8 cellular contexts compared by ENCODE assay signal in the genomic region with DNA sequence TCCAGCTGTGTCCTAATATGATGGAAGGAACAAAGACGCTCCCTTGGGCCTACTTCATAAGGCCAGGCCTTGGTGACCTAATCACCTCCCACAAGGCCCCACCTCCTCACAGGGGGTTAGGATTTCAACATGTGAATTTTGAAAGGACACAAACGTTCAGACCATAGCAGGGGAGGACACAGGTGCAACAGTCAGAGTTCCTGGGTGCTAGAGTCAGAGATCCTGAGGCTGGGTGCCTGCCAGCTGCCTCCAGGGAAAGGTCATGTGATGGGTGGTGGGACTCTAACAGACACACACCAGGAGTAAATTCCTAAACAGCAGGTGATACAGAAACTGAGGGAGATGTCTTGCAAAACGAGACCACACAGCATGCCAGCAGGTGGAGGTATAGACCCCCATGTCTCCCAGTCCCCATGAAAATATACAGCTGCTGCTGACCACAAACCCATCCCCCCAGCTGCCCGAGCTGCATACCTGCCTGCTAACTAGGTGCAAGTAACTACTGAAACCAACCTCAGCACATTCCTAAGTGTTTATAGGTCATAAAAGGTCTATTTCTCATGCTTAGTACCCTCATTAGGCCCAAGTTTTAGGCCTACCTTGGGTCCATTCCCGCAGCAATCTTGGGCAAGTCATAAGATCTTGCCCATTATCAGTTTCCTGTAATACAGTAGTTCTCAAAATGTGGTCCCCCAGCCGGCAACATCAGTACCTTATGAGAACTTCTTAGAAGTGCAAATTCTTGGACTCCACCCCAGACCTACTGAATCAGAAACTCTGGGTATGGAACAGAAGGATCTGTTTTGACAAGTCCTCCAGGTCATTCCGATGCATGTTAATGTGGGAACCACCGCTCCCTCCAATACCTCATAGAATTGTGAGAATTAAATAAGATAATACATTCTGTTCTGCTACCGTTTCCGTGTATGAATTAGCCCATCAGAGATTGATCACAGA.
A peak's percentile ranks its signal among the peaks of the same experiment; 100 is the strongest.
DNase-seq lines count a peak whose midpoint lies in the region; ATAC-seq, FAIRE-seq and TF ChIP-seq lines count a peak whose summit lies in the region.

No MANE protein-coding gene starts in this region.

- no peaks in the 10 kb centered on the region for H3K36me3 ChIP-seq in right atrium auricular region
- H3K36me3 ChIP-seq in spleen = no peaks in the 10 kb centered on the region

- TF ChIP-seq CTCF in right atrium auricular region (IDR thresholded peaks at IDR 0.05) (no peak), spleen (IDR thresholded peaks at IDR 0.05 in 8 of 11, conservative IDR thresholded peaks at IDR 0.05 in 3 of 11) (no peak)

- no peaks in the 10 kb centered on the region for H3K9me3 ChIP-seq in right atrium auricular region
- H3K9me3 ChIP-seq in spleen = peaks cover 0 to 4% (median 0%) of the 10 kb centered on the region in 8 donors

- 73 to 85% (median 81%) methylated on average over 10 of the region's 10 CpGs for WGBS in spleen, 5 donors

- DNase-seq in Right ventricle myocardium inferior (ENCODE audit: missing footprints) = no peak
- no peak for DNase-seq in right atrium auricular region (ENCODE audit: low spot score)
- DNase-seq in SW480 (ENCODE audit: low spot score) = peak; percentile 54
- peak; percentile 99 for DNase-seq in islet precursor cell
- DNase-seq in spleen = no peak
- DNase-seq in GM12891 (ENCODE audit: insufficient read length, low spot score) = no peak
- DNase-seq in NCI-H1105 (lab: John Stamatoyannopoulos, UW) = no peak
- no peak for DNase-seq in NCI-H510A (lab: John Stamatoyannopoulos, UW)

- H3K27ac ChIP-seq in right atrium auricular region (no peak overlapping the region), spleen (no peak overlapping the region)

- H3K27me3 ChIP-seq in right atrium auricular region = no peaks in the 10 kb centered on the region
- H3K27me3 ChIP-seq in spleen (replicated peaks in 1 of 7) = no peaks in the 10 kb centered on the region

- intact Hi-C loops in Right ventricle myocardium inferior (cut with DNase I) (no loop called here), spleen (cut with DNase I; ENCODE audit: low total_unique reads) (loop anchor here (10.0 kb wide), 1 partner anchor 250 kb away; the partner anchor contains the start of gene ENC1)

- H3K4me1 ChIP-seq in right atrium auricular region (no peaks in the 10 kb centered on the region), spleen (no peaks in the 10 kb centered on the region)

- H3K4me3 ChIP-seq in right atrium auricular region (no peak overlapping the region), spleen (no peak overlapping the region)

- no peak for TF ChIP-seq POLR2A in spleen (IDR thresholded peaks at IDR 0.05)
- TF ChIP-seq POLR2A in GM12891 (IDR thresholded peaks at IDR 0.05; ENCODE audit: low read depth, low read length) = no peak

- no peak for FAIRE-seq in GM12891 (lab: Jason Lieb, UNC)

- peak; percentile 60 for ATAC-seq in Right ventricle myocardium inferior

TF ChIP-seq in GM12891, 5 proteins besides CTCF, POLR2A, EP300 and RAD21:
- TF ChIP-seq PAX5 (IDR thresholded peaks at IDR 0.05; ENCODE audit: insufficient read depth, low read length, severe bottlenecking) (no peak), SPI1 (IDR thresholded peaks at IDR 0.05; ENCODE audit: low read depth, low read length) (no peak), TAF1 (IDR thresholded peaks at IDR 0.05; ENCODE audit: low read depth, low read length) (no peak), POLR2AphosphoS5 (IDR thresholded peaks at IDR 0.05; ENCODE audit: low read depth, low read length) (no peak), POU2F2 (IDR thresholded peaks at IDR 0.05; ENCODE audit: low read depth, low read length) (no peak)
TF ChIP-seq in GM12891: peak in this region for 0.

Comparison
In these comparisons a context has a peak if more than half of its experiments do, and no peak if none do; other contexts are left out.
1. DNase-seq: peak in SW480 (single experiment) and islet precursor cell (single experiment); none in Right ventricle myocardium inferior (single experiment), right atrium auricular region (single experiment), spleen (single experiment), GM12891 (single experiment), NCI-H1105 (single experiment) and NCI-H510A (single experiment).